ENCODE assay signal across 2 cellular contexts in genomic region chr3:120420360-120420759, GRCh38.
TF ChIP-seq lines count a peak whose summit lies in the region.

No MANE protein-coding gene starts in this region.

TF ChIP-seq in SK-N-SH, 30 proteins besides CTCF, POLR2A, EP300 and RAD21 (continued from another document):
- no peak for TF ChIP-seq ZBTB33 (IDR thresholded peaks at IDR 0.05; ENCODE audit: borderline replicate concordance, low read depth)
- no peak for TF ChIP-seq TEAD4 (IDR thresholded peaks at IDR 0.05; ENCODE audit: borderline replicate concordance, insufficient read depth)
- TF ChIP-seq POLR2AphosphoS5 (IDR thresholded peaks at IDR 0.05; ENCODE audit: low read depth, low read length): no peak

TF ChIP-seq in SK-N-SH treated with all-trans-retinoic acid at 6 μM for 48 hours, 23 proteins besides CTCF, POLR2A, EP300 and RAD21 (continued from another document):
- TF ChIP-seq POU6F1 (CRISPR knock-in tag; IDR thresholded peaks at IDR 0.05; ENCODE audit: borderline replicate concordance, low read depth): no peak
- TF ChIP-seq ZC3H10 (CRISPR knock-in tag; IDR thresholded peaks at IDR 0.05): no peak
- no peak for TF ChIP-seq ZNF8 (CRISPR knock-in tag; IDR thresholded peaks at IDR 0.05)
- TF ChIP-seq ZFP30 (CRISPR knock-in tag; IDR thresholded peaks at IDR 0.05): no peak
- TF ChIP-seq ARNTL (CRISPR knock-in tag; IDR thresholded peaks at IDR 0.05; ENCODE audit: borderline replicate concordance, low read depth): no peak
